In the genomic region with DNA sequence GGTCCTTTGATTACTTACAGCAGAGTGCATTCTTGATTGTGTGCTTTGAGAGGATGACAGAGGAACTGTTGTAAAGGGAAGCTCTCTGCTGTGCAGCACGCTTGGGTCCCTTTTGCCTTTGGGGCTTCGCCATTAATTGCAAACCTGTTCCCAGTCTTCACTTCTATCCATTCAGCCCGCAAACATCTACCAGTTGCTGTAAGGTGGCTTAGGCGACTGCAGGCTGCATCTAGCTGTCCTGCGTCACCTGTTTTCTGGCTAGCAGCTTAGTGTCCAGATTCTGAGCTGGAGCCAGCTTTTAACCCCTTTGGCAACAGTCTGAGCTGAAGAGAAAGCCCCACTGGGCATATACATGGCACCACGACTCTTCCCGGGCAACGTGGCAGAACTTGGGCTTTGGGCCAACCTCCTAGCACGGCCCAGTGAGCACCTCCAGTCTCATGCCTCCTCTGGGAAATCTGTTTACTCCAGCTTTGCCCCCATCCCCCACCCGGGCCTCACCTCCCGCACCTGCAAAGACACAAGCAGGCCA, we compare ENCODE assay signal across 13 cellular contexts. TPM values are rescaled to one million over a fixed set of nuclear protein-coding genes. Genes with fewer than 3 reads are reported as not detected.
A peak's percentile ranks its signal among the peaks of the same experiment; 100 is the strongest.
DNase-seq lines count a peak whose midpoint lies in the region; ATAC-seq and TF ChIP-seq lines count a peak whose summit lies in the region.
"Had no signal": no experiment of that assay in that cellular context is flagged by ENCODE, and none has a peak within 500 bp of the region (broad histone marks: within the 10 kb centered on the region; RNA-seq: fewer than 3 reads in every experiment).

No MANE protein-coding gene starts in this region.

- peak; percentile 77 for DNase-seq in DMS153 (lab: John Stamatoyannopoulos, UW)
- peak; percentile 97 for DNase-seq in NCI-H2029 (lab: John Stamatoyannopoulos, UW)
- DNase-seq in osteoblast (ENCODE audit: insufficient read length, low spot score, missing footprints): peak; percentile 74
- no peak for DNase-seq in effector CD8-positive, alpha-beta T cell (lab: John Stamatoyannopoulos, UW)
- no peak for DNase-seq in germinal center (ENCODE audit: low spot score)
- no peak for DNase-seq in activated T-cell treated with anti-CD3 and anti-CD28 coated beads, Interleukin-2, amount 50 U/mL, for 24 hours
- DNase-seq: T-helper 1 cell had no signal

- peak overlapping the region; percentile 44; the same call in 1 of the 2 replicates for H3K27ac ChIP-seq in VCaP
- no peak overlapping the region for H3K27ac ChIP-seq in osteoblast (ENCODE audit: low read depth, low read length)

- no peaks in the 10 kb centered on the region for H3K36me3 ChIP-seq in osteoblast (ENCODE audit: insufficient read depth, low read length)

- peaks cover 18% of the 10 kb centered on the region for H3K4me1 ChIP-seq in osteoblast (ENCODE audit: insufficient read depth, low read length)

- H4K20me1 ChIP-seq in osteoblast (ENCODE audit: insufficient read depth, low read length): peaks cover 22% of the 10 kb centered on the region

- H3K79me2 ChIP-seq in osteoblast (ENCODE audit: insufficient read depth, low read length): peaks cover 28% of the 10 kb centered on the region

- H3K4me2 ChIP-seq in osteoblast (ENCODE audit: insufficient read depth, low read length): no peak overlapping the region

- H3K27me3 ChIP-seq in osteoblast (ENCODE audit: insufficient read depth, low read length): no peaks in the 10 kb centered on the region

- no peak overlapping the region for H3K4me3 Mint-ChIP-seq in activated T-cell treated with anti-CD3 and anti-CD28 coated beads, Interleukin-2, amount 50 U/mL, for 24 hours
- H3K4me3 Mint-ChIP-seq: activated naive CD4-positive, alpha-beta T cell treated with anti-CD3 and anti-CD28 coated beads, Interleukin-2, amount 50 U/mL, for 24 hours; mesothelial cell of epicardium; stimulated activated naive CD8-positive, alpha-beta T cell treated with anti-CD3 and anti-CD28 coated beads, Interleukin-15, Interleukin-2, amounts not matched to agents 100 ng/mL and 50 ng/mL, for 24 hours had no signal

- ATAC-seq in HG02678 (IDR thresholded peaks at IDR 0.05; ENCODE audit: unreplicated experiment): no peak
- ATAC-seq: esophagus mucosa had no signal

- H3K9me3 Mint-ChIP-seq in activated T-cell treated with anti-CD3 and anti-CD28 coated beads, Interleukin-2, amount 50 U/mL, for 24 hours: no peaks in the 10 kb centered on the region
- H3K9me3 Mint-ChIP-seq: activated naive CD4-positive, alpha-beta T cell treated with anti-CD3 and anti-CD28 coated beads, Interleukin-2, amount 50 U/mL, for 24 hours; mesothelial cell of epicardium; stimulated activated naive CD8-positive, alpha-beta T cell treated with anti-CD3 and anti-CD28 coated beads, Interleukin-15, Interleukin-2, amounts not matched to agents 100 ng/mL and 50 ng/mL, for 24 hours had no signal

- no peaks in the 10 kb centered on the region for H3K9me3 ChIP-seq in osteoblast (ENCODE audit: low read depth, low read length)

- peaks cover 16% of the 10 kb centered on the region for H3K36me3 Mint-ChIP-seq in activated T-cell treated with anti-CD3 and anti-CD28 coated beads, Interleukin-2, amount 50 U/mL, for 24 hours (ENCODE audit: low read depth)
- H3K36me3 Mint-ChIP-seq: activated naive CD4-positive, alpha-beta T cell treated with anti-CD3 and anti-CD28 coated beads, Interleukin-2, amount 50 U/mL, for 24 hours; mesothelial cell of epicardium had no signal

- no peak for TF ChIP-seq CTCF in VCaP (conservative IDR thresholded peaks at IDR 0.05)
- TF ChIP-seq CTCF in osteoblast (IDR thresholded peaks at IDR 0.05; ENCODE audit: extremely low read depth, low read depth, low read length): no peak

- H3K4me1 Mint-ChIP-seq in activated T-cell treated with anti-CD3 and anti-CD28 coated beads, Interleukin-2, amount 50 U/mL, for 24 hours (ENCODE audit: low read depth): peaks cover 21% of the 10 kb centered on the region

- H3K4me3 ChIP-seq in osteoblast (ENCODE audit: insufficient read depth, low read length): no peak overlapping the region

- peaks cover 6% of the 10 kb centered on the region for H3K27me3 Mint-ChIP-seq in activated T-cell treated with anti-CD3 and anti-CD28 coated beads, Interleukin-2, amount 50 U/mL, for 24 hours
- H3K27me3 Mint-ChIP-seq: activated naive CD4-positive, alpha-beta T cell treated with anti-CD3 and anti-CD28 coated beads, Interleukin-2, amount 50 U/mL, for 24 hours; stimulated activated naive CD8-positive, alpha-beta T cell treated with anti-CD3 and anti-CD28 coated beads, Interleukin-15, Interleukin-2, amounts not matched to agents 100 ng/mL and 50 ng/mL, for 24 hours had no signal

- no peak overlapping the region for H3K27ac Mint-ChIP-seq in activated T-cell treated with anti-CD3 and anti-CD28 coated beads, Interleukin-2, amount 50 U/mL, for 24 hours
- H3K27ac Mint-ChIP-seq: activated naive CD4-positive, alpha-beta T cell treated with anti-CD3 and anti-CD28 coated beads, Interleukin-2, amount 50 U/mL, for 24 hours; stimulated activated naive CD8-positive, alpha-beta T cell treated with anti-CD3 and anti-CD28 coated beads, Interleukin-15, Interleukin-2, amounts not matched to agents 100 ng/mL and 50 ng/mL, for 24 hours had no signal

- H2AFZ ChIP-seq in osteoblast (ENCODE audit: low read length): no peak overlapping the region

RNA-seq across cellular contexts. Expression of a gene that starts 2.5 kb away (rescaled TPM):
- 8.3 and 9.4 TPM in 2 replicates for total RNA-seq in osteoblast

RNA-seq across cellular contexts. Expression of a gene that starts 2.5 kb away (rescaled TPM):
- total RNA-seq in osteoblast: 4.1 and 4.3 TPM in 2 replicates

RNA-seq across cellular contexts. Expression of a gene that starts 11.2 kb away (rescaled TPM):
- total RNA-seq in osteoblast: 2.4 and 3.6 TPM in 2 replicates

RNA-seq across cellular contexts. Expression of a gene that starts 42.3 kb away (rescaled TPM):
- total RNA-seq in osteoblast: 25.9 and 26.8 TPM in 2 replicates

RNA-seq across cellular contexts. Expression of a gene that starts 47.2 kb away (rescaled TPM):
- total RNA-seq in osteoblast: 29.8 and 34.0 TPM in 2 replicates

Comparison
In these comparisons a context has a peak if more than half of its experiments do, and no peak if none do; other contexts are left out.
1. DNase-seq: peak in DMS153 (single experiment), NCI-H2029 (single experiment) and osteoblast (single experiment); none in effector CD8-positive, alpha-beta T cell (single experiment), germinal center (single experiment) and activated T-cell treated with anti-CD3 and anti-CD28 coated beads, Interleukin-2, amount 50 U/mL, for 24 hours (single experiment).